Comparison of ENCODE assay signal across 18 cellular contexts in the genomic region with DNA sequence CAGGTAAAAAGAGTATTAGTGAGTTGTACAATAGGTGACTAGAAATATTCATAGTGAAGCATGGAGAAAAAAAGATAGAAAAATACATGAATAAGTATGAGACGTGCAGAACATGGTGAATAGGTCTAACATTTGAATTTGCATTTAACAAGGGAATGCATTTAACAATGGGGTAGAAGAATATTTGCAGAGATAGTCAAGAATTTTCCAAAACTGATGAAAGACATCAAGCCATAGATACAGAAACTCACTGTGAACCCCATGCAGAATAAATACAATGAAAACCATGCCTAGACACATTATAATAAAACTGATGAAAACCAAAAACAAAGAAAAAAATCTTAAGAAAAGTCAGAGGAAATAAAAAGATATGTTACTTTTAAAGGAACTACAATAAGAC.
"Had no signal": no experiment of that assay in that cellular context is flagged by ENCODE, and none has a peak within 500 bp of the region (broad histone marks: within the 10 kb centered on the region; RNA-seq: fewer than 3 reads in every experiment).

No MANE protein-coding gene starts in this region.

- H3K36me3 ChIP-seq: neural progenitor cell, neutrophil, ovary, pancreas, prostate gland, right atrium auricular region, right lobe of liver, sigmoid colon, spleen had no signal

- H3K27ac ChIP-seq: neural progenitor cell, neutrophil, ovary, pancreas, parathyroid adenoma, prostate gland, psoas muscle, right atrium auricular region, right lobe of liver, sigmoid colon, skin epidermis, spleen had no signal

- H3K4me1 ChIP-seq: pancreas, parathyroid adenoma, prostate gland, psoas muscle, right atrium auricular region, right lobe of liver, sigmoid colon, spleen had no signal

- H3K4me3 ChIP-seq: neural progenitor cell, ovary, pancreas, prostate gland, psoas muscle, right atrium auricular region, right lobe of liver, sigmoid colon, skin epidermis, smooth muscle cell, spleen had no signal

- H3K9me3 ChIP-seq: neutrophil, ovary, pancreas, prostate gland, psoas muscle, right atrium auricular region, right lobe of liver, sigmoid colon, spleen had no signal

- ATAC-seq: naive thymus-derived CD8-positive, alpha-beta T cell; natural killer cell; natural killer cell treated with Interleukin-12 subunit alpha and Interleukin-12 subunit beta and Interleukin-15 and Interleukin-18, amount 100 ng/mL, for 72 hours; pancreas; psoas muscle; right cardiac atrium; right lobe of liver; sciatic nerve had no signal
